1 cellular context compared by ENCODE assay signal in genomic region chr6:41167173-41167963, GRCh38.
TF ChIP-seq lines count a peak whose summit lies in the region.

No MANE protein-coding gene starts in this region.

TF ChIP-seq in endothelial cell of umbilical vein, 7 proteins besides CTCF, POLR2A, EP300 and RAD21:
- no peak for TF ChIP-seq GATA2 (IDR thresholded peaks at IDR 0.05; ENCODE audit: insufficient read depth, insufficient read length, low read depth, low read length)
- no peak for TF ChIP-seq JUN (IDR thresholded peaks at IDR 0.05; ENCODE audit: borderline replicate concordance, insufficient read depth, insufficient read length, low read depth)
- no peak for TF ChIP-seq EZH2 (IDR thresholded peaks at IDR 0.05; ENCODE audit: borderline replicate concordance, low read depth, low read length, severe bottlenecking)
- TF ChIP-seq FOS (IDR thresholded peaks at IDR 0.05; ENCODE audit: borderline replicate concordance, insufficient read depth, low read length), result no peak
- TF ChIP-seq, protein P1, sequence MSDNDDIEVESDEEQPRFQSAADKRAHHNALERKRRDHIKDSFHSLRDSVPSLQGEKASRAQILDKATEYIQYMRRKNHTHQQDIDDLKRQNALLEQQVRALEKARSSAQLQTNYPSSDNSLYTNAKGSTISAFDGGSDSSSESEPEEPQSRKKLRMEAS (IDR thresholded peaks at IDR 0.05; ENCODE audit: insufficient read depth, insufficient read length), result no peak
- TF ChIP-seq MYC (IDR thresholded peaks at IDR 0.05; ENCODE audit: low read depth, low read length), result no peak
- TF ChIP-seq POLR2AphosphoS5 (IDR thresholded peaks at IDR 0.05; ENCODE audit: insufficient read depth, low read depth, low read length), result no peak
